Comparison of ENCODE assay signal across 27 cellular contexts in the genomic region with DNA sequence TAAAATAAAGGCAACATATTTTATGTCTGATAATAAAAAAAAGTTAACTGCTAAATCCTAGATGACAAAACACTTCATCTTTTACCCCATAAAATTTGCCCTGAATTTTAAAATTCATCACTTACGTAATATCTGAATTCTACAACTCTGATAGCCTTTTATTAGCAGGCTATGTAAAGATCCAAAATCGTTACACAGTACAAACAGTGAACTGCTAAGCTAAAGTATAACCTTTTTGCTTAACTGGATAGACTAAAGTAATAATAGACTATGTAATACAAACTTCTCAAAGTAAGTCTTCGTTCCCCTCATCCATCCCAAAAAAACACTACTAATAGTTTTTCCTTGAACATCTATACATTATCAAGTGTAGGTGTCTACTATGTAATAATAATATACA.
"Had no signal": no experiment of that assay in that cellular context is flagged by ENCODE, and none has a peak within 500 bp of the region (broad histone marks: within the 10 kb centered on the region; RNA-seq: fewer than 3 reads in every experiment).

No MANE protein-coding gene starts in this region.

- DNase-seq: activated CD4-positive, alpha-beta memory T cell treated with anti-CD3 and anti-CD28 coated beads, Interleukin-2, amount 10 ng/mL, durations not matched to agents 7 days and 5 days; activated CD4-positive, alpha-beta T cell treated with anti-CD3 and anti-CD28 coated beads for 1 hour; activated CD4-positive, alpha-beta T cell treated with anti-CD3 and anti-CD28 coated beads for 4 hours; activated CD4-positive, alpha-beta T cell treated with anti-CD3 and anti-CD28 coated beads, Interleukin-2, amount 10 ng/mL, durations not matched to agents 7 days and 5 days; activated CD4-positive, alpha-beta T cell treated with anti-CD3 and anti-CD28 coated beads, Interleukin-2, amount 50 U/mL, for 4 hours; activated CD8-positive, alpha-beta memory T cell treated with anti-CD3 and anti-CD28 coated beads, Interleukin-2, amount 50 U/mL, for 48 hours; activated gamma-delta T cell; activated naive CD4-positive, alpha-beta T cell; activated naive CD4-positive, alpha-beta T cell treated with anti-CD3 and anti-CD28 coated beads, Interleukin-2, amount 10 ng/mL, durations not matched to agents 7 days and 5 days; activated naive CD8-positive, alpha-beta T cell treated with anti-CD3 and anti-CD28 coated beads, Interleukin-2, amount 10 ng/mL, durations not matched to agents 7 days and 5 days; activated T-cell treated with anti-CD3 and anti-CD28 coated beads for 4 hours; activated T-cell treated with anti-CD3 and anti-CD28 coated beads, Interleukin-2, amount 50 U/mL, for 24 hours; activated T-cell treated with anti-CD3 and anti-CD28 coated beads, Interleukin-2, amount 50 U/mL, for 72 hours; brain microvascular endothelial cell; cortex of kidney; dermis blood vessel endothelial cell; effector CD4-positive, alpha-beta T cell; effector memory CD8-positive, alpha-beta T cell; erythroblast; foreskin keratinocyte; gastrocnemius medialis; T-helper 2 cell had no signal

- ATAC-seq: activated naive CD4-positive, alpha-beta T cell treated with anti-CD3 and anti-CD28 coated beads, Interleukin-2, amount 50 U/mL, for 72 hours; activated T-cell treated with anti-CD3 and anti-CD28 coated beads, Interleukin-2, amount 50 U/mL, for 72 hours; effector memory CD8-positive, alpha-beta T cell; foreskin keratinocyte; gastrocnemius medialis; WTC11 had no signal

- H3K36me3 ChIP-seq: esophagus muscularis mucosa, gastrocnemius medialis had no signal

- H3K9me3 ChIP-seq: esophagus muscularis mucosa, gastrocnemius medialis had no signal

- H3K4me3 ChIP-seq: esophagus muscularis mucosa, gastrocnemius medialis had no signal

- FAIRE-seq: astrocyte, bronchial epithelial cell had no signal

- H3K27me3 ChIP-seq: brain microvascular endothelial cell, esophagus muscularis mucosa, foreskin keratinocyte, gastrocnemius medialis had no signal

- H3K27ac ChIP-seq: brain microvascular endothelial cell, esophagus muscularis mucosa, foreskin keratinocyte, gastrocnemius medialis had no signal
